Comparison of ENCODE assay signal across 15 cellular contexts in genomic region chr19:8500158-8500557, GRCh38. TPM values are rescaled to one million over a fixed set of nuclear protein-coding genes. Genes with fewer than 3 reads are reported as not detected.
DNase-seq lines count a peak whose midpoint lies in the region; ATAC-seq and TF ChIP-seq lines count a peak whose summit lies in the region.
"Had no signal": no experiment of that assay in that cellular context is flagged by ENCODE, and none has a peak within 500 bp of the region (broad histone marks: within the 10 kb centered on the region; RNA-seq: fewer than 3 reads in every experiment).

No MANE protein-coding gene starts in this region.

- no peak overlapping the region for H3K4me3 ChIP-seq in BLaER1
- H3K4me3 ChIP-seq in mucosa of descending colon, result no peak overlapping the region
- H3K4me3 ChIP-seq in right cardiac atrium (ENCODE audit: low read length), result no peak overlapping the region
- H3K4me3 ChIP-seq: coronary artery had no signal

- ATAC-seq in activated T-helper 17 cell treated with anti-CD3 and anti-CD28 coated beads, Interleukin-2, amount 50 U/mL, for 72 hours (replicated peaks), result no peak
- ATAC-seq in mucosa of descending colon (peak; percentile 19), GM19328 (IDR thresholded peaks at IDR 0.05; ENCODE audit: unreplicated experiment) (no peak), HG02852 (IDR thresholded peaks at IDR 0.05; ENCODE audit: unreplicated experiment) (no peak), right cardiac atrium (no peak)

- no peaks in the 10 kb centered on the region for H3K27me3 Mint-ChIP-seq in activated T-helper 17 cell treated with anti-CD3 and anti-CD28 coated beads, Interleukin-2, amount 50 U/mL, for 72 hours

- no peaks in the 10 kb centered on the region for H4K20me1 ChIP-seq in BLaER1

- TF ChIP-seq CTCF in mucosa of descending colon (IDR thresholded peaks at IDR 0.05), result no peak
- TF ChIP-seq CTCF in RWPE1 (conservative IDR thresholded peaks at IDR 0.05; ENCODE audit: low read depth), result no peak

- intact Hi-C loops in mucosa of descending colon (cut with DNase I, micrococcal nuclease), result loop anchor here in 1 of 2 donors (10.0 kb wide), 1 partner anchor 145 kb away; no protein-coding TSS in a partner anchor
- intact Hi-C loops in right cardiac atrium (cut with DNase I), result loop anchor here in 1 of 4 donors (10.0 kb wide), 1 partner anchor 85 kb away; the partner anchor contains the start of gene MARCHF2

- POLR2A ChIA-PET in RWPE1 (lab: Yijun Ruan, JAX; ENCODE audit: low non-redundant PET), result no interaction called here

- H3K27me3 ChIP-seq in BLaER1, result no peaks in the 10 kb centered on the region
- no peaks in the 10 kb centered on the region for H3K27me3 ChIP-seq in right cardiac atrium (ENCODE audit: control insufficient read depth, insufficient read depth)

- H3K36me3 Mint-ChIP-seq in activated T-helper 17 cell treated with anti-CD3 and anti-CD28 coated beads, Interleukin-2, amount 50 U/mL, for 72 hours (ENCODE audit: low read depth), result no peaks in the 10 kb centered on the region

- H3K4me1 ChIP-seq in BLaER1 (peaks cover 47% of the 10 kb centered on the region), mucosa of descending colon (ENCODE audit: low read depth) (no peaks in the 10 kb centered on the region), right cardiac atrium (ENCODE audit: control insufficient read depth, insufficient read depth, low read length) (no peaks in the 10 kb centered on the region)

- H3K9ac ChIP-seq in BLaER1, result no peak overlapping the region

- peak overlapping the region; percentile 39 for H3K4me2 ChIP-seq in BLaER1

- CTCF ChIA-PET in RWPE1 (lab: Yijun Ruan, JAX), result no interaction called here

- H3K36me3 ChIP-seq in BLaER1 (no peaks in the 10 kb centered on the region), KOPT-K1 (ENCODE audit: insufficient read depth, low read length) (no peaks in the 10 kb centered on the region), mucosa of descending colon (ENCODE audit: low read depth) (no peaks in the 10 kb centered on the region)

- no peaks in the 10 kb centered on the region for H3K4me1 Mint-ChIP-seq in activated T-helper 17 cell treated with anti-CD3 and anti-CD28 coated beads, Interleukin-2, amount 50 U/mL, for 72 hours

- no peaks in the 10 kb centered on the region for H3K9me3 ChIP-seq in BLaER1
- no peaks in the 10 kb centered on the region for H3K9me3 ChIP-seq in KOPT-K1 (ENCODE audit: insufficient read depth, low read length, poor library complexity, severe bottlenecking)
- H3K9me3 ChIP-seq in mucosa of descending colon, result no peaks in the 10 kb centered on the region
- no peaks in the 10 kb centered on the region for H3K9me3 ChIP-seq in right cardiac atrium (ENCODE audit: control insufficient read depth, low read length)

- H3K9me3 Mint-ChIP-seq in activated T-helper 17 cell treated with anti-CD3 and anti-CD28 coated beads, Interleukin-2, amount 50 U/mL, for 72 hours, result no peaks in the 10 kb centered on the region
- H3K9me3 Mint-ChIP-seq: HFFc6 had no signal

- peak overlapping the region; percentile 20 for H3K27ac Mint-ChIP-seq in activated T-helper 17 cell treated with anti-CD3 and anti-CD28 coated beads, Interleukin-2, amount 50 U/mL, for 72 hours
- H3K27ac Mint-ChIP-seq: HFFc6 had no signal

- no peak for DNase-seq in mucosa of descending colon
- DNase-seq in right cardiac atrium, result no peak
- no peak for DNase-seq in RWPE1 (ENCODE audit: low spot score)
- DNase-seq: EL; foreskin fibroblast; HFFc6; islet precursor cell; stimulated activated CD4-positive, alpha-beta T cell treated with anti-CD3 and anti-CD28 coated beads, Interleukin-12 subunit alpha, Interleukin-12 subunit beta, amount 100 ng/mL, for 4 hours; T1000 had no signal

- 64% methylated on average over 7 of the region's 7 CpGs for WGBS in right cardiac atrium

- H3K4me3 Mint-ChIP-seq in activated T-helper 17 cell treated with anti-CD3 and anti-CD28 coated beads, Interleukin-2, amount 50 U/mL, for 72 hours, result no peak overlapping the region
- H3K4me3 Mint-ChIP-seq: HFFc6 had no signal

- H3K27ac ChIP-seq in BLaER1 (peak overlapping the region; percentile 38; the same call in 1 of the 2 replicates), KOPT-K1 (ENCODE audit: low read depth, low read length, poor library complexity, severe bottlenecking) (peak overlapping the region; percentile 24), right cardiac atrium (ENCODE audit: low read length) (no peak overlapping the region), RWPE1 (no peak overlapping the region)
- H3K27ac ChIP-seq: coronary artery had no signal

RNA-seq across cellular contexts. Expression of gene PRAM1, which starts 2.3 kb away (rescaled TPM):
- total RNA-seq in activated T-helper 17 cell treated with anti-CD3 and anti-CD28 coated beads, Interleukin-2, amount 50 U/mL, for 72 hours, result 1 to 10 TPM; 1.1 to 2.9 TPM
- 1 to 10 TPM; 1.1 to 1.5 (median 1.2) TPM for total RNA-seq in mucosa of descending colon
- total RNA-seq in right cardiac atrium, result 1 to 10 TPM in 2 of 4 donors, under 1 TPM in 2; 0.31 to 3.1 (median 0.99) TPM
- polyA plus RNA-seq in right cardiac atrium, result 0.61 TPM

RNA-seq across cellular contexts. Expression of gene ZNF414, which starts 13.8 kb away (rescaled TPM):
- 10 to 100 TPM; 18.4 to 19.1 TPM for total RNA-seq in activated T-helper 17 cell treated with anti-CD3 and anti-CD28 coated beads, Interleukin-2, amount 50 U/mL, for 72 hours
- 10 to 100 TPM; 22.2 to 22.7 (median 22.3) TPM for total RNA-seq in mucosa of descending colon
- total RNA-seq in right cardiac atrium, result 10 to 100 TPM; 13.4 to 16.4 (median 16.1) TPM
- polyA plus RNA-seq in right cardiac atrium, result 19.3 TPM

RNA-seq across cellular contexts. Expression of gene HNRNPM, which starts 55.4 kb away (rescaled TPM):
- 100 to 1,000 TPM; 155 to 289 TPM for total RNA-seq in activated T-helper 17 cell treated with anti-CD3 and anti-CD28 coated beads, Interleukin-2, amount 50 U/mL, for 72 hours
- total RNA-seq in mucosa of descending colon, result 100 to 1,000 TPM; 116 to 181 (median 149) TPM
- 100 to 1,000 TPM; 106 to 128 (median 120) TPM for total RNA-seq in right cardiac atrium
- polyA plus RNA-seq in right cardiac atrium, result 67.9 TPM

Comparison
In these comparisons a context has a peak if more than half of its experiments do, and no peak if none do; other contexts are left out.
1. H3K27ac ChIP-seq: peak in BLaER1 (single experiment) and KOPT-K1 (single experiment); none in right cardiac atrium (single experiment) and RWPE1 (single experiment).